ENCODE assay signal across 8 cellular contexts in genomic region chr20:49219924-49220831, GRCh38. TPM values are rescaled to one million over a fixed set of nuclear protein-coding genes. Genes with fewer than 3 reads are reported as not detected.
DNase-seq lines count a peak whose midpoint lies in the region; ATAC-seq lines count a peak whose summit lies in the region.

No MANE protein-coding gene starts in this region.

- peak overlapping the region; percentile 93 for H3K4me3 Mint-ChIP-seq in activated T-helper 17 cell treated with anti-CD3 and anti-CD28 coated beads, Interleukin-2, amount 50 U/mL, for 72 hours
- peak overlapping the region; percentile 95 for H3K4me3 Mint-ChIP-seq in stimulated activated memory B cell treated with anti-CD40 and anti-IgM and Interleukin-4, amounts not matched to agents 10 μg/mL and 1 μg/mL and 100 μg/mL, for 72 hours

- no peaks in the 10 kb centered on the region for H3K27me3 ChIP-seq in iPS DF 6.9 (ENCODE audit: control insufficient read depth, insufficient read depth, low read length)

- no peaks in the 10 kb centered on the region for H3K27me3 Mint-ChIP-seq in activated T-helper 17 cell treated with anti-CD3 and anti-CD28 coated beads, Interleukin-2, amount 50 U/mL, for 72 hours
- no peaks in the 10 kb centered on the region for H3K27me3 Mint-ChIP-seq in stimulated activated memory B cell treated with anti-CD40 and anti-IgM and Interleukin-4, amounts not matched to agents 10 μg/mL and 1 μg/mL and 100 μg/mL, for 72 hours

- peaks cover 13% of the 10 kb centered on the region for H3K4me1 Mint-ChIP-seq in activated T-helper 17 cell treated with anti-CD3 and anti-CD28 coated beads, Interleukin-2, amount 50 U/mL, for 72 hours
- peaks cover 24% of the 10 kb centered on the region for H3K4me1 Mint-ChIP-seq in stimulated activated memory B cell treated with anti-CD40 and anti-IgM and Interleukin-4, amounts not matched to agents 10 μg/mL and 1 μg/mL and 100 μg/mL, for 72 hours

- peaks cover 64% of the 10 kb centered on the region for H3K36me3 Mint-ChIP-seq in activated T-helper 17 cell treated with anti-CD3 and anti-CD28 coated beads, Interleukin-2, amount 50 U/mL, for 72 hours (ENCODE audit: low read depth)
- H3K36me3 Mint-ChIP-seq in stimulated activated memory B cell treated with anti-CD40 and anti-IgM and Interleukin-4, amounts not matched to agents 10 μg/mL and 1 μg/mL and 100 μg/mL, for 72 hours = peaks cover 36% of the 10 kb centered on the region

- H3K4me1 ChIP-seq in iPS DF 6.9 (ENCODE audit: control insufficient read depth, insufficient read depth, low read length) = no peaks in the 10 kb centered on the region; the same call in 1 of the 2 replicates

- H3K9me3 Mint-ChIP-seq in activated T-helper 17 cell treated with anti-CD3 and anti-CD28 coated beads, Interleukin-2, amount 50 U/mL, for 72 hours = no peaks in the 10 kb centered on the region
- H3K9me3 Mint-ChIP-seq in stimulated activated memory B cell treated with anti-CD40 and anti-IgM and Interleukin-4, amounts not matched to agents 10 μg/mL and 1 μg/mL and 100 μg/mL, for 72 hours = no peaks in the 10 kb centered on the region

- H3K4me3 ChIP-seq in iPS DF 6.9 (ENCODE audit: low read length) = peak overlapping the region; percentile 85; the same call in 1 of the 2 replicates

- no CpG with 5 or more reads among the region's 28 CpGs for WGBS in iPS DF 6.9 (ENCODE audit: insufficient coverage, insufficient read length)

- peaks cover 14% of the 10 kb centered on the region; the same call in 1 of the 2 replicates for H3K36me3 ChIP-seq in iPS DF 6.9 (ENCODE audit: control insufficient read depth, insufficient read depth, low read length)

- H3K9me3 ChIP-seq in iPS DF 6.9 (ENCODE audit: control insufficient read depth, insufficient read depth, low read length) = no peaks in the 10 kb centered on the region

- no peak overlapping the region for H3K27ac ChIP-seq in iPS DF 6.9 (ENCODE audit: low read length)

- intact Hi-C loops in sciatic nerve (cut with DNase I) = no loop called here

- no peak for DNase-seq in iPS DF 6.9 (ENCODE audit: low read depth, low spot score)
- DNase-seq in epidermal melanocyte (ENCODE audit: insufficient read length, low spot score) = no peak
- DNase-seq in sciatic nerve (ENCODE audit: low spot score) = no peak
- DNase-seq in NCI-H226 = no peak

- peak overlapping the region; percentile 94 for H3K27ac Mint-ChIP-seq in activated T-helper 17 cell treated with anti-CD3 and anti-CD28 coated beads, Interleukin-2, amount 50 U/mL, for 72 hours
- H3K27ac Mint-ChIP-seq in stimulated activated memory B cell treated with anti-CD40 and anti-IgM and Interleukin-4, amounts not matched to agents 10 μg/mL and 1 μg/mL and 100 μg/mL, for 72 hours = peak overlapping the region; percentile 94

- peak; percentile 2 for ATAC-seq in HG02885 (IDR thresholded peaks at IDR 0.05; ENCODE audit: poor library complexity, unreplicated experiment)
- no peak for ATAC-seq in activated T-helper 17 cell treated with anti-CD3 and anti-CD28 coated beads, Interleukin-2, amount 50 U/mL, for 72 hours (replicated peaks)
- no peak for ATAC-seq in stimulated activated memory B cell treated with anti-CD40 and anti-IgM and Interleukin-4, amounts not matched to agents 10 μg/mL and 1 μg/mL and 100 μg/mL, for 72 hours
- ATAC-seq in GM21360 (IDR thresholded peaks at IDR 0.05; ENCODE audit: unreplicated experiment) = no peak
- no peak for ATAC-seq in sciatic nerve

RNA-seq across cellular contexts. Expression of gene DDX27, which starts 1.0 kb away (rescaled TPM):
- 10 to 100 TPM; 35.6 to 56.3 TPM for total RNA-seq in activated T-helper 17 cell treated with anti-CD3 and anti-CD28 coated beads, Interleukin-2, amount 50 U/mL, for 72 hours
- 31.2 TPM for total RNA-seq in sciatic nerve

RNA-seq across cellular contexts. Expression of gene STAU1, which starts 32.0 kb away (rescaled TPM):
- 10 to 100 TPM; 73.3 to 88.2 TPM for total RNA-seq in activated T-helper 17 cell treated with anti-CD3 and anti-CD28 coated beads, Interleukin-2, amount 50 U/mL, for 72 hours
- total RNA-seq in sciatic nerve = 71.7 TPM

RNA-seq across cellular contexts. Expression of gene ZNFX1, which starts 57.7 kb away (rescaled TPM):
- 10 to 100 TPM; 32.8 to 54.9 TPM for total RNA-seq in activated T-helper 17 cell treated with anti-CD3 and anti-CD28 coated beads, Interleukin-2, amount 50 U/mL, for 72 hours
- total RNA-seq in sciatic nerve = 40.7 TPM
